19 cellular contexts compared by ENCODE assay signal in genomic region chr6:10576226-10576625, GRCh38.
"Had no signal": no experiment of that assay in that cellular context is flagged by ENCODE, and none has a peak within 500 bp of the region (broad histone marks: within the 10 kb centered on the region; RNA-seq: fewer than 3 reads in every experiment).

No MANE protein-coding gene starts in this region.

- H3K36me3 ChIP-seq: colonic mucosa, lower lobe of right lung, ovary, prostate gland, thyroid gland had no signal

- DNase-seq: activated CD4-positive, alpha-beta memory T cell treated with anti-CD3 and anti-CD28 coated beads for 36 hours; activated CD4-positive, alpha-beta T cell treated with anti-CD3 and anti-CD28 coated beads for 48 hours; activated effector memory CD4-positive, alpha-beta T cell treated with Interleukin-2 at 50 U/mL for 16 hours; activated naive CD4-positive, alpha-beta T cell treated with anti-CD3 and anti-CD28 coated beads, Interleukin-2, amount 10 ng/mL, durations not matched to agents 7 days and 5 days; activated T-cell treated with anti-CD3 and anti-CD28 coated beads, Interleukin-2, amount 50 U/mL, for 72 hours; amygdala; colonic mucosa; foreskin fibroblast; kidney; lower lobe of right lung; naive B cell; ovary; spleen; stimulated activated CD4-positive, alpha-beta T cell treated with anti-CD3 and anti-CD28 coated beads, Interleukin-4, amount 100 ng/mL, for 1 hour; substantia nigra; T-helper 1 cell; thyroid gland had no signal

- H3K9me3 ChIP-seq: colonic mucosa, lower lobe of right lung, ovary, prostate gland, spleen, thyroid gland had no signal

- H3K27me3 ChIP-seq: colonic mucosa, ovary, spleen, thyroid gland had no signal

- H3K27ac ChIP-seq: colonic mucosa, lower lobe of right lung, ovary, prostate gland, spleen, thyroid gland had no signal

- H3K27me3 Mint-ChIP-seq: activated CD4-positive, alpha-beta memory T cell treated with anti-CD3 and anti-CD28 coated beads for 36 hours; activated naive CD4-positive, alpha-beta T cell treated with anti-CD3 and anti-CD28 coated beads, Interleukin-2, amount 10 ng/mL, durations not matched to agents 7 days and 5 days; naive B cell; stimulated activated naive CD8-positive, alpha-beta T cell treated with anti-CD3 and anti-CD28 coated beads, Interleukin-15, Interleukin-2, amounts not matched to agents 100 ng/mL and 50 ng/mL, for 24 hours had no signal

- H3K4me1 Mint-ChIP-seq: activated naive CD4-positive, alpha-beta T cell treated with anti-CD3 and anti-CD28 coated beads, Interleukin-2, amount 10 ng/mL, durations not matched to agents 7 days and 5 days had no signal

- H3K9me3 Mint-ChIP-seq: activated CD4-positive, alpha-beta memory T cell treated with anti-CD3 and anti-CD28 coated beads for 36 hours; activated naive CD4-positive, alpha-beta T cell treated with anti-CD3 and anti-CD28 coated beads, Interleukin-2, amount 10 ng/mL, durations not matched to agents 7 days and 5 days; activated T-cell treated with anti-CD3 and anti-CD28 coated beads, Interleukin-2, amount 50 U/mL, for 72 hours; stimulated activated naive CD8-positive, alpha-beta T cell treated with anti-CD3 and anti-CD28 coated beads, Interleukin-15, Interleukin-2, amounts not matched to agents 100 ng/mL and 50 ng/mL, for 24 hours had no signal

- H3K4me3 ChIP-seq: colonic mucosa, lower lobe of right lung, ovary, prostate gland, spleen, thyroid gland had no signal

- H3K4me1 ChIP-seq: colonic mucosa, lower lobe of right lung, prostate gland, spleen, thyroid gland had no signal

- H3K27ac Mint-ChIP-seq: activated CD4-positive, alpha-beta memory T cell treated with anti-CD3 and anti-CD28 coated beads for 36 hours; activated naive CD4-positive, alpha-beta T cell treated with anti-CD3 and anti-CD28 coated beads, Interleukin-2, amount 10 ng/mL, durations not matched to agents 7 days and 5 days; activated T-cell treated with anti-CD3 and anti-CD28 coated beads, Interleukin-2, amount 50 U/mL, for 72 hours; stimulated activated naive CD8-positive, alpha-beta T cell treated with anti-CD3 and anti-CD28 coated beads, Interleukin-15, Interleukin-2, amounts not matched to agents 100 ng/mL and 50 ng/mL, for 24 hours had no signal

- H3K36me3 Mint-ChIP-seq: activated CD4-positive, alpha-beta memory T cell treated with anti-CD3 and anti-CD28 coated beads for 36 hours; activated naive CD4-positive, alpha-beta T cell treated with anti-CD3 and anti-CD28 coated beads, Interleukin-2, amount 10 ng/mL, durations not matched to agents 7 days and 5 days had no signal

- H3K4me3 Mint-ChIP-seq: activated CD4-positive, alpha-beta memory T cell treated with anti-CD3 and anti-CD28 coated beads for 36 hours; activated naive CD4-positive, alpha-beta T cell treated with anti-CD3 and anti-CD28 coated beads, Interleukin-2, amount 10 ng/mL, durations not matched to agents 7 days and 5 days; activated T-cell treated with anti-CD3 and anti-CD28 coated beads, Interleukin-2, amount 50 U/mL, for 72 hours; stimulated activated naive CD8-positive, alpha-beta T cell treated with anti-CD3 and anti-CD28 coated beads, Interleukin-15, Interleukin-2, amounts not matched to agents 100 ng/mL and 50 ng/mL, for 24 hours had no signal
